Comparison of ENCODE assay signal across 35 cellular contexts in the genomic region with DNA sequence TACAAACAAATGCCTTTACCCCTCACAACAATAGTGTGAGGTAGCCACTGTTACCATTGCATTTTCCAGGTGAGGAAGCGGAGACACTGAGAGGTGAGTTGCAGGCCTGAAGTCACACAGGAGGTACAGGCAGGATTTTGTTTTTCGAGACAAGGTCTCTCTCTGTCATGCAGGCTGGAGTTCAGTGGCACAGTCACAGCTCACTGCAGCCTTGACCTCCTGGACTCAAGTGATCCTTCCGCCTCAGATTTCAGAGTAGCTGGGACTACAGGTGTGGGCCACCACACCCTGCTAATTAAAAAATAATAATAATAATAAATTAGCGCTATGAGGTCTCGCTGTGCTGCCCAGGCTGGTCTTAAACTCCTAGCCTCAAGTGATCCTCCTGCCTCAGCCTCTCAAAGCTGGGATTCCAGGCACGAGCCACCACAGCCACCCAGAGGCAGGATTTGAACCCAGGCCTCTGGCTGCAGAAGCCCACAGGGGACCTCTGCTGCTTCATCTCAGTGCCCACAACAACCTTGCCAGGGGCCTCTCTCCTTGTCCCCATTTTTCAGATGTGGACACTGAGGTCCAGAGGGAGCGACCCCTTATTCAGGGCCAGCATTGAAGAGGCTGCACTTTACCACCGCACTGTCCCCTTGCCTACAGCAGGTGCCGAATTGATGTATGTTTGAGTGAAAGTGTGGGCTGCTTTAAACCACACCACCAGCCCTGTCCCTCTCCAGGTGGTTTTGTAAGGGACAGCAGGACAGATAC. TPM values are rescaled to one million over a fixed set of nuclear protein-coding genes. Genes with fewer than 3 reads are reported as not detected.
"Had no signal": no experiment of that assay in that cellular context is flagged by ENCODE, and none has a peak within 500 bp of the region (broad histone marks: within the 10 kb centered on the region; RNA-seq: fewer than 3 reads in every experiment).

No MANE protein-coding gene starts in this region.

- H3K79me2 ChIP-seq: hepatocyte, parathyroid adenoma had no signal

- H3K4me3 Mint-ChIP-seq: dendritic cell treated with granulocyte-macrophage colony-stimulating factor and Interleukin-4, amounts not matched to agents 40 ng/mL and 50 ng/mL, for 4 days; endodermal cell; memory B cell; stimulated activated memory B cell treated with anti-CD40 and anti-IgM and Interleukin-4, amounts not matched to agents 10 μg/mL and 1 μg/mL and 100 μg/mL, for 72 hours; type B pancreatic cell had no signal

- ATAC-seq: esophagus mucosa; gastrocnemius medialis; left lobe of liver; naive thymus-derived CD4-positive, alpha-beta T cell; stimulated activated memory B cell treated with anti-CD40 and anti-IgM and Interleukin-4, amounts not matched to agents 10 μg/mL and 1 μg/mL and 100 μg/mL, for 72 hours; stimulated activated naive CD8-positive, alpha-beta T cell treated with anti-CD3 and anti-CD28 coated beads, Interleukin-15, Interleukin-2, amounts not matched to agents 100 U/mL and 50 U/mL, for 24 hours had no signal

- H3K36me3 ChIP-seq: colonic mucosa, gastrocnemius medialis, neutrophil, right atrium auricular region, sigmoid colon, spleen, tibial artery had no signal

- H3K4me1 ChIP-seq: colonic mucosa had no signal

- H3K27ac ChIP-seq: colonic mucosa, epithelial cell of prostate, hepatocyte, neutrophil, parathyroid adenoma, right atrium auricular region, sigmoid colon, testis had no signal

- H2AFZ ChIP-seq: hepatocyte, parathyroid adenoma had no signal

- H3K9me3 Mint-ChIP-seq: dendritic cell treated with granulocyte-macrophage colony-stimulating factor and Interleukin-4, amounts not matched to agents 40 ng/mL and 50 ng/mL, for 4 days; endodermal cell; memory B cell; naive thymus-derived CD4-positive, alpha-beta T cell; stimulated activated memory B cell treated with anti-CD40 and anti-IgM and Interleukin-4, amounts not matched to agents 10 μg/mL and 1 μg/mL and 100 μg/mL, for 72 hours; type B pancreatic cell had no signal

- DNase-seq: colonic mucosa; effector CD8-positive, alpha-beta T cell; endodermal cell; foreskin fibroblast; gastrocnemius medialis; head of caudate nucleus; kidney; midbrain; naive thymus-derived CD4-positive, alpha-beta T cell; sigmoid colon; spleen; stimulated activated CD4-positive, alpha-beta T cell treated with anti-CD3 and anti-CD28 coated beads, Interleukin-4, amount 100 ng/mL, for 4 hours; stimulated activated naive CD8-positive, alpha-beta T cell treated with anti-CD3 and anti-CD28 coated beads, Interleukin-15, Interleukin-2, amounts not matched to agents 100 U/mL and 50 U/mL, for 24 hours; testis; tibial artery had no signal

- H3K27me3 Mint-ChIP-seq: stimulated activated memory B cell treated with anti-CD40 and anti-IgM and Interleukin-4, amounts not matched to agents 10 μg/mL and 1 μg/mL and 100 μg/mL, for 72 hours had no signal

- H3K27me3 ChIP-seq: colonic mucosa, gastrocnemius medialis, hepatocyte, right atrium auricular region, sigmoid colon, spleen, testis, tibial artery had no signal

- FAIRE-seq: kidney had no signal

- H3K9ac ChIP-seq: parathyroid adenoma had no signal

- H3K9me3 ChIP-seq: colonic mucosa, gastrocnemius medialis, neutrophil, right atrium auricular region, sigmoid colon, spleen, testis, tibial artery had no signal

- H3K36me3 Mint-ChIP-seq: memory B cell; naive thymus-derived CD4-positive, alpha-beta T cell; stimulated activated memory B cell treated with anti-CD40 and anti-IgM and Interleukin-4, amounts not matched to agents 10 μg/mL and 1 μg/mL and 100 μg/mL, for 72 hours; type B pancreatic cell had no signal

- H3K4me3 ChIP-seq: colonic mucosa, gastrocnemius medialis, hepatocyte, lung, right atrium auricular region, sigmoid colon, spleen, testis, tibial artery had no signal

- H3K27ac Mint-ChIP-seq: dendritic cell treated with granulocyte-macrophage colony-stimulating factor and Interleukin-4, amounts not matched to agents 40 ng/mL and 50 ng/mL, for 4 days; endodermal cell; memory B cell; naive thymus-derived CD4-positive, alpha-beta T cell; progenitor cell of endocrine pancreas; stimulated activated memory B cell treated with anti-CD40 and anti-IgM and Interleukin-4, amounts not matched to agents 10 μg/mL and 1 μg/mL and 100 μg/mL, for 72 hours had no signal

- H3K4me1 Mint-ChIP-seq: memory B cell had no signal

RNA-seq across cellular contexts. Expression of a gene that starts 16.0 kb away (rescaled TPM):
- total RNA-seq: chondrocyte; endodermal cell; esophagus mucosa; gastrocnemius medialis; left lobe of liver; liver; mucosa of gallbladder; naive thymus-derived CD4-positive, alpha-beta T cell; omental fat pad; right atrium auricular region; sigmoid colon; skeletal muscle tissue; urinary bladder had no signal
- polyA plus RNA-seq: hepatocyte; liver; naive thymus-derived CD4-positive, alpha-beta T cell; neural cell; sigmoid colon; urinary bladder had no signal
